In the genomic region with DNA sequence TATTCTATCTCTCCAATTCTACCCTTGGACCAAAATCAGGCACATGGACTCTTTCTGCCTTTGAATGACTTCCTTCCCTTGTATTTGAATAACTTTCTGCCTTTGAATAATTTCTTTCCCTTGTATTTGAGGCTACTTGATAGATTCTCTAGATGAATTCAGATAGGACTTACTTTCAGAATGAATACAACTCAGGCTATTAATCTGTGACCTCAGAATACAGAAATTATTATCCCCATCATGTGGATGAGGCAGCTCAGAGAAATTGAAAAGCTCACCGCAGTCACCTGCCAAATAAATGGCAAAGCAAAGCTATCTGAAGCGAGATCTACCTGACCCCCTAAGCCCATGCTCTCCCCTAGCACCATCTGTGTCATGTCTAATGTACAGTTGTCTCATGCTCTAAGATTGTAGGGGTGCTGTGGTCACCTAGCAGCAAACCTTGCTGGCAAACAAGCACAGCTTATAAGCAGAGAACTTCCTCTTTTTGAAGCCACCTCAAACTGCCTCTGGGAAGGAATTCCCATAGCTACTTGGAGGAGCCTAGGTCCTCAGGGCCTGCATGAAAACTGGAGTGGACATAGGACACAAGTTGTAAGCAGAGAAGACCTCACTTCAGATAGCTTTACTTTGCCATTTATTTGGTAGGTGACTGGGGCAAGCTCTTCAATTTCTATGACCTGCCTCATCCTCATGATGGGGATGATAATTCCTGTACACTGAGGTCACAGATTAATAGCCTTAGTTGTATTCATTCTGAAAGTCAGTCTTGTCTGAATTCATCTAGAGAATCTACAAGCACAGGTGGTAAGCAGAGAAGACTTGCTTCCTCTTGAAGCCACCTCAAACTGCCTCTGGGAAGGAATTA, we compare ENCODE assay signal across 10 cellular contexts.
DNase-seq lines count a peak whose midpoint lies in the region; ATAC-seq, FAIRE-seq and TF ChIP-seq lines count a peak whose summit lies in the region.
"Had no signal": no experiment of that assay in that cellular context is flagged by ENCODE, and none has a peak within 500 bp of the region (broad histone marks: within the 10 kb centered on the region; RNA-seq: fewer than 3 reads in every experiment).

No MANE protein-coding gene starts in this region.

- peak; percentile 80 for ATAC-seq in GM18517 (IDR thresholded peaks at IDR 0.05; ENCODE audit: unreplicated experiment)
- peak; percentile 87 for ATAC-seq in GM21717 (IDR thresholded peaks at IDR 0.05; ENCODE audit: unreplicated experiment)
- peak; percentile 90 for ATAC-seq in HG03460 (IDR thresholded peaks at IDR 0.05; ENCODE audit: unreplicated experiment)

- H3K4me3 ChIP-seq in kidney (ENCODE audit: low read length in 2 of 2): no peak overlapping the region

- peaks cover 12% of the 10 kb centered on the region for H3K4me1 Mint-ChIP-seq in activated naive CD8-positive, alpha-beta T cell (ENCODE audit: low read depth)
- H3K4me1 Mint-ChIP-seq in osteocyte (ENCODE audit: unreplicated experiment): peaks cover 7% of the 10 kb centered on the region

- no peaks in the 10 kb centered on the region for H3K9me3 ChIP-seq in kidney (ENCODE audit: control insufficient read depth in 1 of 2, low read length in 2 of 2)

- no peaks in the 10 kb centered on the region for H3K4me1 ChIP-seq in kidney (ENCODE audit: control insufficient read depth in 1 of 2, insufficient read depth in 1 of 2, low read depth in 1 of 2, low read length in 2 of 2)

- no peak overlapping the region for H3K9ac ChIP-seq in kidney (ENCODE audit: low read length in 2 of 2)

- no peak for DNase-seq in ACHN
- no peak for DNase-seq in AG08396 (ENCODE audit: low spot score)
- DNase-seq in kidney: no peak
- no peak for DNase-seq in osteocyte (ENCODE audit: extremely low spot score, unreplicated experiment)
- DNase-seq: DND-41, SHP77 treated with DMSO at 0.1 percent for 48 hours had no signal

- no peaks in the 10 kb centered on the region for H3K9me3 Mint-ChIP-seq in activated naive CD8-positive, alpha-beta T cell (ENCODE audit: low read depth)
- peaks cover 10% of the 10 kb centered on the region for H3K9me3 Mint-ChIP-seq in osteocyte (ENCODE audit: unreplicated experiment)

- in situ Hi-C loops in ACHN (cut with HindIII; ENCODE audit: low pct_ligation_motif_present, low pct_unique_long_range_greater_than_20kb, low sequenced_read_pairs): no loop called here

- TF ChIP-seq CTCF in kidney (IDR thresholded peaks at IDR 0.05; ENCODE audit: borderline replicate concordance, extremely low read depth, insufficient read depth): no peak
- no peak for TF ChIP-seq CTCF in osteocyte (IDR thresholded peaks at IDR 0.05)

- peaks cover 2% of the 10 kb centered on the region for H3K27me3 Mint-ChIP-seq in activated naive CD8-positive, alpha-beta T cell
- no peaks in the 10 kb centered on the region for H3K27me3 Mint-ChIP-seq in osteocyte (ENCODE audit: unreplicated experiment)

- no peaks in the 10 kb centered on the region for H3K36me3 ChIP-seq in kidney (ENCODE audit: control insufficient read depth in 1 of 2, insufficient read depth in 2 of 2, low read length in 2 of 2)

- peaks cover 2% of the 10 kb centered on the region for H3K36me3 Mint-ChIP-seq in activated naive CD8-positive, alpha-beta T cell
- no peaks in the 10 kb centered on the region for H3K36me3 Mint-ChIP-seq in osteocyte (ENCODE audit: unreplicated experiment)

- no peak overlapping the region for H3K27ac ChIP-seq in kidney (ENCODE audit: low read depth in 2 of 2, low read length in 2 of 2)

- H3K27ac Mint-ChIP-seq in activated naive CD8-positive, alpha-beta T cell: peak overlapping the region; percentile 18
- H3K27ac Mint-ChIP-seq in osteocyte (ENCODE audit: unreplicated experiment): no peak overlapping the region

- no peak overlapping the region for H3K4me3 Mint-ChIP-seq in activated naive CD8-positive, alpha-beta T cell
- no peak overlapping the region for H3K4me3 Mint-ChIP-seq in osteocyte (ENCODE audit: unreplicated experiment)

- intact Hi-C loops in kidney (cut with DNase I): no loop called here

- no peak for FAIRE-seq in kidney (lab: Jason Lieb, UNC)
